ENCODE assay signal across 9 cellular contexts in genomic region chr6:83430606-83431544, GRCh38. TPM values are rescaled to one million over a fixed set of nuclear protein-coding genes. Genes with fewer than 3 reads are reported as not detected.
A peak's percentile ranks its signal among the peaks of the same experiment; 100 is the strongest.
DNase-seq lines count a peak whose midpoint lies in the region; ATAC-seq lines count a peak whose summit lies in the region.
"Had no signal": no experiment of that assay in that cellular context is flagged by ENCODE, and none has a peak within 500 bp of the region (broad histone marks: within the 10 kb centered on the region; RNA-seq: fewer than 3 reads in every experiment).

TSS of gene ME1 (minus strand) at chr6:83431051. CDS start at chr6:83430954, 97 bp downstream.

- peaks cover 25% of the 10 kb centered on the region for H3K27me3 Mint-ChIP-seq in activated CD8-positive, alpha-beta memory T cell treated with anti-CD3 and anti-CD28 coated beads, Interleukin-2, amount 10 ng/mL, durations not matched to agents 7 days and 5 days
- peaks cover 29% of the 10 kb centered on the region for H3K27me3 Mint-ChIP-seq in stimulated activated naive CD8-positive, alpha-beta T cell treated with anti-CD3 and anti-CD28 coated beads, Interleukin-15, amount 100 ng/mL, for 72 hours

- H3K27me3 ChIP-seq in HAP-1 (ENCODE audit: low read depth) = no peaks in the 10 kb centered on the region
- peaks cover 19% of the 10 kb centered on the region for H3K27me3 ChIP-seq in mononuclear cell (ENCODE audit: insufficient read depth, low read length)

- H3K4me3 Mint-ChIP-seq in activated CD8-positive, alpha-beta memory T cell treated with anti-CD3 and anti-CD28 coated beads, Interleukin-2, amount 10 ng/mL, durations not matched to agents 7 days and 5 days = no peak within 1 kb of the TSS
- H3K4me3 Mint-ChIP-seq in stimulated activated naive CD8-positive, alpha-beta T cell treated with anti-CD3 and anti-CD28 coated beads, Interleukin-15, amount 100 ng/mL, for 72 hours = peak within 1 kb of the TSS in 1 of 2 donors; percentile 52
- H3K4me3 Mint-ChIP-seq: CD4-positive, alpha-beta T cell had no signal

- peak; percentile 64 for ATAC-seq in activated CD8-positive, alpha-beta memory T cell treated with anti-CD3 and anti-CD28 coated beads, Interleukin-2, amount 10 ng/mL, durations not matched to agents 7 days and 5 days
- peak; percentile 95 for ATAC-seq in esophagus mucosa
- ATAC-seq in stimulated activated naive CD8-positive, alpha-beta T cell treated with anti-CD3 and anti-CD28 coated beads, Interleukin-15, amount 100 ng/mL, for 72 hours = peak; percentile 79

- peaks cover 32% of the 10 kb centered on the region for H3K4me1 ChIP-seq in HAP-1
- H3K4me1 ChIP-seq in mononuclear cell (ENCODE audit: insufficient read depth, low read length) = peaks cover 25% of the 10 kb centered on the region

- CTCF ChIA-PET in activated CD8-positive, alpha-beta memory T cell treated with anti-CD3 and anti-CD28 coated beads, Interleukin-2, amount 10 ng/mL, durations not matched to agents 7 days and 5 days (lab: Charles Lee) = no interaction called here

- H3K36me3 ChIP-seq in HAP-1 (replicated peaks) = peaks cover 9% of the 10 kb centered on the region

- no peaks in the 10 kb centered on the region for H3K9me3 Mint-ChIP-seq in activated CD8-positive, alpha-beta memory T cell treated with anti-CD3 and anti-CD28 coated beads, Interleukin-2, amount 10 ng/mL, durations not matched to agents 7 days and 5 days (ENCODE audit: low read depth)
- H3K9me3 Mint-ChIP-seq in stimulated activated naive CD8-positive, alpha-beta T cell treated with anti-CD3 and anti-CD28 coated beads, Interleukin-15, amount 100 ng/mL, for 72 hours = peaks cover 0 to 6% of the 10 kb centered on the region in 2 donors
- H3K9me3 Mint-ChIP-seq: CD4-positive, alpha-beta T cell had no signal

- peaks cover 3% of the 10 kb centered on the region for H3K4me1 Mint-ChIP-seq in activated CD8-positive, alpha-beta memory T cell treated with anti-CD3 and anti-CD28 coated beads, Interleukin-2, amount 10 ng/mL, durations not matched to agents 7 days and 5 days
- peaks cover 6% of the 10 kb centered on the region for H3K4me1 Mint-ChIP-seq in stimulated activated naive CD8-positive, alpha-beta T cell treated with anti-CD3 and anti-CD28 coated beads, Interleukin-15, amount 100 ng/mL, for 72 hours

- in situ Hi-C loops in HAP-1 (cut with MboI; ENCODE audit: low sequenced_read_pairs) = loop anchor here (5.0 kb wide), 1 partner anchor 86 kb away; no protein-coding TSS in a partner anchor

- peak; percentile 26 for DNase-seq in NCI-H2029 (lab: John Stamatoyannopoulos, UW)
- no peak for DNase-seq in NCI-H2029 treated with DMSO at 0.1 percent for 48 hours (lab: John Stamatoyannopoulos, UW)
- peak; percentile 72 to 90 for DNase-seq in HAP-1 (ENCODE audit: low spot score in 2 of 2)
- peak; percentile 68 for DNase-seq in M059J (ENCODE audit: low read depth)
- peak; percentile 45 for DNase-seq in activated CD8-positive, alpha-beta memory T cell treated with anti-CD3 and anti-CD28 coated beads, Interleukin-2, amount 10 ng/mL, durations not matched to agents 7 days and 5 days
- DNase-seq in stimulated activated naive CD8-positive, alpha-beta T cell treated with anti-CD3 and anti-CD28 coated beads, Interleukin-15, amount 100 ng/mL, for 72 hours = peak in 1 of 2 donors; percentile 10

- no peaks in the 10 kb centered on the region for H3K36me3 Mint-ChIP-seq in activated CD8-positive, alpha-beta memory T cell treated with anti-CD3 and anti-CD28 coated beads, Interleukin-2, amount 10 ng/mL, durations not matched to agents 7 days and 5 days

- H3K27ac Mint-ChIP-seq in activated CD8-positive, alpha-beta memory T cell treated with anti-CD3 and anti-CD28 coated beads, Interleukin-2, amount 10 ng/mL, durations not matched to agents 7 days and 5 days = no peak within 1 kb of the TSS
- no peak within 1 kb of the TSS for H3K27ac Mint-ChIP-seq in stimulated activated naive CD8-positive, alpha-beta T cell treated with anti-CD3 and anti-CD28 coated beads, Interleukin-15, amount 100 ng/mL, for 72 hours
- H3K27ac Mint-ChIP-seq: CD4-positive, alpha-beta T cell had no signal

- peaks cover 3% of the 10 kb centered on the region; the same call in 1 of the 2 replicates for H3K9me3 ChIP-seq in HAP-1
- H3K9me3 ChIP-seq in mononuclear cell (ENCODE audit: low read depth, low read length) = no peaks in the 10 kb centered on the region

- H3K4me3 ChIP-seq in HAP-1 (peak within 1 kb of the TSS; percentile 53), mononuclear cell (ENCODE audit: low read length) (peak within 1 kb of the TSS; percentile 28)

RNA-seq across cellular contexts. Expression of gene ME1, which starts in this region (rescaled TPM):
- 8.4 and 11.6 TPM in 2 replicates for total RNA-seq in M059J (2014; rRNA removed; shearing (Covaris generic))
- under 1 TPM; 0.14 to 0.20 TPM for total RNA-seq in activated CD8-positive, alpha-beta memory T cell treated with anti-CD3 and anti-CD28 coated beads, Interleukin-2, amount 10 ng/mL, durations not matched to agents 7 days and 5 days
- total RNA-seq in esophagus mucosa (32.4 TPM), mononuclear cell (1.3 TPM)
- total RNA-seq: CD4-positive, alpha-beta T cell had no signal

Comparison
In these comparisons a context has a peak if more than half of its experiments do, and no peak if none do; other contexts are left out.
1. Peak in DNase-seq and ATAC-seq in activated CD8-positive, alpha-beta memory T cell treated with anti-CD3 and anti-CD28 coated beads, Interleukin-2, amount 10 ng/mL, durations not matched to agents 7 days and 5 days; RNA of the gene not detected or under 1 TPM.